ENCODE assay signal across 9 cellular contexts in the genomic region with DNA sequence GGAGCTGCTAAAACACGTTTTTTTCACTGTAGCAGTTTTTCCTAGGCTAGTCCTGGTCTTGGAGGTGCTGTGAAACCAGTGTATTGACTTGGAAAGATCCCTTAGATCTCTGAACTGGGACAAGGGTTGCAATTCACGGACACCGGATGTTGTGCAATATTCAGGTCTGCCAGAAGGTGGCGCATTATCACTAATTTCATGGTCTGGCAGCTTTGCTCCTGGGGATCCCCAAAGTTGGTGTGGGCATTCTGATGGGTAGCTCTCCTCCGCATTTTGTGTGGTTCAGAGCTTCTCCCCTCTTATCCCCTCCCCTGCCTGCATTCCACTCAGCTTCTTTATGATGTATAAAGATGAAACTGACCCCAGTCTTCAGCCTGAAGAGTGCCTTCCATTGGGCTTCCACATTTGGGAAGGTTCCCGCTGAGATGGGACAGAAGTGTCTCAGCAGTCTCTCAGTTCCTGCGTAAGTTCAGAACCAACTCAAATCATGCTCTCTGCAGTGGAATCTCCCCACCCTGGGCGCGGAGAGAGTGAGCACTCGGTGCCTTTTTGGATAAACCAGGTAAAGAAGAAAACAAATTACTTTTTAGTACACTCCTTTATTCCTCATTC.
A peak's percentile ranks its signal among the peaks of the same experiment; 100 is the strongest.
DNase-seq lines count a peak whose midpoint lies in the region; ATAC-seq and TF ChIP-seq lines count a peak whose summit lies in the region.
"Had no signal": no experiment of that assay in that cellular context is flagged by ENCODE, and none has a peak within 500 bp of the region (broad histone marks: within the 10 kb centered on the region; RNA-seq: fewer than 3 reads in every experiment).

No MANE protein-coding gene starts in this region.

- peak; percentile 72 for TF ChIP-seq CTCF in RWPE2 (IDR thresholded peaks at IDR 0.05; ENCODE audit: poor library complexity, severe bottlenecking)
- peak; percentile 97 for TF ChIP-seq CTCF in endothelial cell (IDR thresholded peaks at IDR 0.05; ENCODE audit: unreplicated experiment)
- TF ChIP-seq CTCF in neural cell (IDR thresholded peaks at IDR 0.05; ENCODE audit: poor library complexity, severe bottlenecking) = peak; percentile 76

- ATAC-seq in GM21515 (IDR thresholded peaks at IDR 0.05; ENCODE audit: unreplicated experiment) (peak; percentile 81), RWPE2 (ENCODE audit: low read depth) (no peak), HG03565 (IDR thresholded peaks at IDR 0.05; ENCODE audit: unreplicated experiment) (no peak)

- H3K27me3 Mint-ChIP-seq in endothelial cell (ENCODE audit: unreplicated experiment) = peaks cover 2% of the 10 kb centered on the region

- H3K4me1 ChIP-seq in RWPE2 (ENCODE audit: insufficient read depth, poor library complexity, severe bottlenecking) = no peaks in the 10 kb centered on the region

- H3K4me1 Mint-ChIP-seq in endothelial cell (ENCODE audit: unreplicated experiment) = no peaks in the 10 kb centered on the region

- no peak overlapping the region for H3K4me3 ChIP-seq in Jurkat, Clone E6-1 (ENCODE audit: low read length)
- no peak overlapping the region for H3K4me3 ChIP-seq in RWPE2 (ENCODE audit: severe bottlenecking)
- no peak overlapping the region for H3K4me3 ChIP-seq in neural cell (ENCODE audit: low read length)

- no peak for TF ChIP-seq EP300 in neural cell (conservative IDR thresholded peaks at IDR 0.05; ENCODE audit: poor library complexity, severe bottlenecking)

- H3K36me3 Mint-ChIP-seq in endothelial cell (ENCODE audit: low read depth, unreplicated experiment) = no peaks in the 10 kb centered on the region

- H3K4me3 Mint-ChIP-seq in endothelial cell (ENCODE audit: unreplicated experiment) = no peak overlapping the region
- H3K4me3 Mint-ChIP-seq: dendritic cell treated with granulocyte-macrophage colony-stimulating factor and Interleukin-4, amounts not matched to agents 40 ng/mL and 50 ng/mL, for 4 days had no signal

- DNase-seq in NK-92 treated with Interleukin-12 subunit alpha and Interleukin-12 subunit beta, amount 100 ng/mL, for 24 hours (lab: John Stamatoyannopoulos, UW) = peak; percentile 17
- DNase-seq in NK-92 (lab: John Stamatoyannopoulos, UW; ENCODE audit: unreplicated experiment) = no peak
- peak; percentile 42 for DNase-seq in Jurkat, Clone E6-1 (ENCODE audit: low read depth, low spot score)
- DNase-seq in RWPE2 (ENCODE audit: low spot score) = no peak
- DNase-seq in endothelial cell (ENCODE audit: low spot score) = peak; percentile 73

- H3K9me3 Mint-ChIP-seq in endothelial cell (ENCODE audit: unreplicated experiment) = no peaks in the 10 kb centered on the region
- H3K9me3 Mint-ChIP-seq: dendritic cell treated with granulocyte-macrophage colony-stimulating factor and Interleukin-4, amounts not matched to agents 40 ng/mL and 50 ng/mL, for 4 days had no signal

- H3K27ac Mint-ChIP-seq in endothelial cell (ENCODE audit: unreplicated experiment) = no peak overlapping the region
- H3K27ac Mint-ChIP-seq: dendritic cell treated with granulocyte-macrophage colony-stimulating factor and Interleukin-4, amounts not matched to agents 40 ng/mL and 50 ng/mL, for 4 days had no signal

- H3K27ac ChIP-seq in RWPE2 (ENCODE audit: poor library complexity, severe bottlenecking) = no peak overlapping the region
- no peak overlapping the region for H3K27ac ChIP-seq in neural cell (ENCODE audit: low read length)

- no peaks in the 10 kb centered on the region for H3K27me3 ChIP-seq in RWPE2 (ENCODE audit: insufficient read depth, poor library complexity, severe bottlenecking)
- no peaks in the 10 kb centered on the region for H3K27me3 ChIP-seq in neural cell (ENCODE audit: insufficient read depth, low read depth, low read length)

- H3F3A ChIP-seq in neural cell (ENCODE audit: insufficient read depth, low read length, poor library complexity, severe bottlenecking) = no peaks in the 10 kb centered on the region

- no peak overlapping the region for H3K4me2 ChIP-seq in neural cell (ENCODE audit: low read length)

- no peaks in the 10 kb centered on the region for H3K79me2 ChIP-seq in neural cell (replicated peaks; ENCODE audit: insufficient read depth, low read length)

- H3K9me2 ChIP-seq in neural cell (ENCODE audit: insufficient read depth, low read length) = no peaks in the 10 kb centered on the region

- peak; percentile 73 for TF ChIP-seq RAD21 in neural cell (conservative IDR thresholded peaks at IDR 0.05)

- H3K9me3 ChIP-seq in RWPE2 (ENCODE audit: severe bottlenecking) (no peaks in the 10 kb centered on the region), neural cell (ENCODE audit: low read length) (no peaks in the 10 kb centered on the region)

- no peak overlapping the region for H2AFZ ChIP-seq in neural cell (ENCODE audit: low read depth, low read length)

- H3K36me3 ChIP-seq in RWPE2 (ENCODE audit: low read depth) = no peaks in the 10 kb centered on the region
- H3K36me3 ChIP-seq in neural cell (ENCODE audit: insufficient read depth, low read length) = no peaks in the 10 kb centered on the region

- no peak overlapping the region for H3K9ac ChIP-seq in neural cell (ENCODE audit: low read length)

- no peaks in the 10 kb centered on the region for H4K20me1 ChIP-seq in neural cell (ENCODE audit: insufficient read depth)

TF ChIP-seq in neural cell, 6 proteins besides CTCF, POLR2A, EP300 and RAD21:
- TF ChIP-seq SMC3 (conservative IDR thresholded peaks at IDR 0.05; ENCODE audit: poor library complexity) = peak; percentile 81
- no peak for TF ChIP-seq EZH2 (IDR thresholded peaks at IDR 0.05; ENCODE audit: borderline replicate concordance, insufficient read depth, low read length, poor library complexity, severe bottlenecking)
- no peak for TF ChIP-seq POLR2AphosphoS5 (IDR thresholded peaks at IDR 0.05)
- no peak for TF ChIP-seq TAF1 (IDR thresholded peaks at IDR 0.05; ENCODE audit: low read depth)
- no peak for TF ChIP-seq MXI1 (conservative IDR thresholded peaks at IDR 0.05; ENCODE audit: poor library complexity, severe bottlenecking)
- TF ChIP-seq, protein P1, sequence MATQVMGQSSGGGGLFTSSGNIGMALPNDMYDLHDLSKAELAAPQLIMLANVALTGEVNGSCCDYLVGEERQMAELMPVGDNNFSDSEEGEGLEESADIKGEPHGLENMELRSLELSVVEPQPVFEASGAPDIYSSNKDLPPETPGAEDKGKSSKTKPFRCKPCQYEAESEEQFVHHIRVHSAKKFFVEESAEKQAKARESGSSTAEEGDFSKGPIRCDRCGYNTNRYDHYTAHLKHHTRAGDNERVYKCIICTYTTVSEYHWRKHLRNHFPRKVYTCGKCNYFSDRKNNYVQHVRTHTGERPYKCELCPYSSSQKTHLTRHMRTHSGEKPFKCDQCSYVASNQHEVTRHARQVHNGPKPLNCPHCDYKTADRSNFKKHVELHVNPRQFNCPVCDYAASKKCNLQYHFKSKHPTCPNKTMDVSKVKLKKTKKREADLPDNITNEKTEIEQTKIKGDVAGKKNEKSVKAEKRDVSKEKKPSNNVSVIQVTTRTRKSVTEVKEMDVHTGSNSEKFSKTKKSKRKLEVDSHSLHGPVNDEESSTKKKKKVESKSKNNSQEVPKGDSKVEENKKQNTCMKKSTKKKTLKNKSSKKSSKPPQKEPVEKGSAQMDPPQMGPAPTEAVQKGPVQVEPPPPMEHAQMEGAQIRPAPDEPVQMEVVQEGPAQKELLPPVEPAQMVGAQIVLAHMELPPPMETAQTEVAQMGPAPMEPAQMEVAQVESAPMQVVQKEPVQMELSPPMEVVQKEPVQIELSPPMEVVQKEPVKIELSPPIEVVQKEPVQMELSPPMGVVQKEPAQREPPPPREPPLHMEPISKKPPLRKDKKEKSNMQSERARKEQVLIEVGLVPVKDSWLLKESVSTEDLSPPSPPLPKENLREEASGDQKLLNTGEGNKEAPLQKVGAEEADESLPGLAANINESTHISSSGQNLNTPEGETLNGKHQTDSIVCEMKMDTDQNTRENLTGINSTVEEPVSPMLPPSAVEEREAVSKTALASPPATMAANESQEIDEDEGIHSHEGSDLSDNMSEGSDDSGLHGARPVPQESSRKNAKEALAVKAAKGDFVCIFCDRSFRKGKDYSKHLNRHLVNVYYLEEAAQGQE (IDR thresholded peaks at IDR 0.05; ENCODE audit: borderline replicate concordance) = no peak

Comparison
In these comparisons a context has a peak if more than half of its experiments do, and no peak if none do; other contexts are left out.
1. DNase-seq: peak in NK-92 treated with Interleukin-12 subunit alpha and Interleukin-12 subunit beta, amount 100 ng/mL, for 24 hours (single experiment), Jurkat, Clone E6-1 (single experiment) and endothelial cell (single experiment); none in NK-92 (single experiment) and RWPE2 (single experiment).
2. Peak in every context shown above with its lines, with median percentiles within 50 percentile points of each other: CTCF ChIP-seq.